In the genomic region with DNA sequence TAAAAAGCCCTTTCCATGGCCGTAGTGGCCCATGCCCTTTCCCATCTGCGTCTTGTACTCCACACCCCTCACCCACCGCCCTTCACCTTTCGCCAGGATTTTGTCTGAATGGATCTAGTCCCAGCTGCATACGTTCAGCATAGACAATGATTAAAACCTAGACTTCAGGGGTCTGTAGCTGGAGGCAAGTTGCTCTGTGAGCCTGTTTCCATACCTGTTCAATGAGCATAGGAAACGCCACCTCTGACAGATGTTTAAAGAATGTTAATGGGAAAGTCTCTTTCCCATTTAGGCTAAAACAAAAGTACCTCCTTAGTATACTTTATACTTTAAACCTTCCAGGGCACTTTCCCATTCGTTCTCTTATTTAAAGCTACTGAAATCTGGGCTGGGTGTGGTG, we compare ENCODE assay signal across 27 cellular contexts.
"Had no signal": no experiment of that assay in that cellular context is flagged by ENCODE, and none has a peak within 500 bp of the region (broad histone marks: within the 10 kb centered on the region; RNA-seq: fewer than 3 reads in every experiment).

No MANE protein-coding gene starts in this region.

- H3K27ac ChIP-seq: gastroesophageal sphincter, hepatocyte, pancreas, prostate gland, sigmoid colon, upper lobe of right lung had no signal

- DNase-seq: activated B cell treated with CpG ODN at 0.5 μM for 24 hours; activated CD4-positive, alpha-beta T cell treated with anti-CD3 and anti-CD28 coated beads, Interleukin-2, amount 50 U/mL, for 1 hour; activated CD8-positive, alpha-beta memory T cell treated with anti-CD3 and anti-CD28 coated beads, Interleukin-2, amount 10 ng/mL, durations not matched to agents 7 days and 5 days; activated CD8-positive, alpha-beta T cell treated with anti-CD3 and anti-CD28 coated beads, Interleukin-2, amount 10 ng/mL, durations not matched to agents 7 days and 5 days; activated naive CD8-positive, alpha-beta T cell treated with anti-CD3 and anti-CD28 coated beads, Interleukin-2, amount 50 U/mL, for 24 hours; activated T-cell treated with anti-CD3 and anti-CD28 coated beads, Interleukin-2, amount 50 U/mL, for 48 hours; amygdala; dermis blood vessel endothelial cell; effector CD4-positive, alpha-beta T cell; erythroblast; kidney; midbrain; naive thymus-derived CD4-positive, alpha-beta T cell; pancreas; sigmoid colon; small intestine; stimulated activated CD4-positive, alpha-beta T cell treated with anti-CD3 and anti-CD28 coated beads, Interleukin-1b, Interleukin-23, amount 100 ng/mL, for 48 hours; stimulated activated CD4-positive, alpha-beta T cell treated with anti-CD3 and anti-CD28 coated beads, Interleukin-4, amount 100 ng/mL, for 4 hours; stimulated activated CD8-positive, alpha-beta memory T cell treated with anti-CD3 and anti-CD28 coated beads, Interleukin-4, amount 100 ng/mL, for 48 hours; stimulated activated naive CD8-positive, alpha-beta T cell treated with anti-CD3 and anti-CD28 coated beads, Interleukin-15, amount 100 ng/mL, for 72 hours; substantia nigra; T-helper 17 cell; upper lobe of right lung had no signal

- H3K4me3 ChIP-seq: gastroesophageal sphincter, hepatocyte, pancreas, prostate gland, sigmoid colon, upper lobe of right lung had no signal

- ATAC-seq: activated CD8-positive, alpha-beta memory T cell treated with anti-CD3 and anti-CD28 coated beads, Interleukin-2, amount 10 ng/mL, durations not matched to agents 7 days and 5 days; activated CD8-positive, alpha-beta T cell treated with anti-CD3 and anti-CD28 coated beads, Interleukin-2, amount 10 ng/mL, durations not matched to agents 7 days and 5 days; activated naive CD8-positive, alpha-beta T cell treated with anti-CD3 and anti-CD28 coated beads, Interleukin-2, amount 50 U/mL, for 24 hours; gastroesophageal sphincter; naive thymus-derived CD4-positive, alpha-beta T cell; pancreas; stimulated activated memory B cell treated with anti-CD40 and anti-IgM and Interleukin-4, amounts not matched to agents 10 μg/mL and 1 μg/mL and 100 μg/mL, for 72 hours; stimulated activated naive CD8-positive, alpha-beta T cell treated with anti-CD3 and anti-CD28 coated beads, Interleukin-15, amount 100 ng/mL, for 72 hours; T-helper 17 cell; upper lobe of right lung had no signal

- H3K36me3 ChIP-seq: gastroesophageal sphincter, pancreas, prostate gland, sigmoid colon, upper lobe of right lung had no signal

- H3K9me3 ChIP-seq: gastroesophageal sphincter, pancreas, prostate gland, sigmoid colon, upper lobe of right lung had no signal

- H3K27me3 ChIP-seq: gastroesophageal sphincter, hepatocyte, pancreas, sigmoid colon, upper lobe of right lung had no signal
